In genomic region chr11:116636341-116636968, GRCh38 we compare ENCODE assay signal across 16 cellular contexts.
DNase-seq lines count a peak whose midpoint lies in the region; ATAC-seq and TF ChIP-seq lines count a peak whose summit lies in the region.
"Had no signal": no experiment of that assay in that cellular context is flagged by ENCODE, and none has a peak within 500 bp of the region (broad histone marks: within the 10 kb centered on the region; RNA-seq: fewer than 3 reads in every experiment).

No MANE protein-coding gene starts in this region.

- H3K9me3 Mint-ChIP-seq in endodermal cell = no peaks in the 10 kb centered on the region

- CTCF ChIA-PET in OCI-LY7 (lab: Charles Lee; ENCODE audit: unreplicated experiment) = no interaction called here

- no peak overlapping the region for H3K27ac ChIP-seq in endodermal cell (ENCODE audit: low read depth, low read length)
- H3K27ac ChIP-seq in OCI-LY7 (ENCODE audit: low read depth, low read length, poor library complexity, severe bottlenecking) = no peak overlapping the region
- H3K27ac ChIP-seq: BLaER1 treated with 17β-estradiol and CSF1 and Interleukin-3, amounts not matched to agents 10 nM and 100 nM; GM23248 had no signal

- BruUV-seq in OCI-LY7 (replicated peaks; lab: Mats Ljungman, UMichigan) = no TSS peak

- 85 to 90% methylated on average over 14 to 16 of the region's 16 CpGs for WGBS in endodermal cell (ENCODE audit: insufficient coverage in 1 of 2, insufficient read length in 1 of 2), 2 experiments

- no peaks in the 10 kb centered on the region for H3K9me3 ChIP-seq in endodermal cell (ENCODE audit: control insufficient read depth, low read length)
- no peaks in the 10 kb centered on the region for H3K9me3 ChIP-seq in OCI-LY7 (ENCODE audit: low read length)
- H3K9me3 ChIP-seq: BLaER1 treated with 17β-estradiol and CSF1 and Interleukin-3, amounts not matched to agents 10 nM and 100 nM had no signal

- intact Hi-C loops in OCI-LY7 (cut with micrococcal nuclease; ENCODE audit: unreplicated experiment) = no loop called here
- intact Hi-C loops in cardiac septum (cut with DNase I) = no loop called here

- TF ChIP-seq CTCF in endodermal cell (conservative IDR thresholded peaks at IDR 0.05) (no peak), OCI-LY7 (conservative IDR thresholded peaks at IDR 0.05; ENCODE audit: low read length) (no peak)

- no peak for ATAC-seq in HG03045 (IDR thresholded peaks at IDR 0.05; ENCODE audit: unreplicated experiment)
- ATAC-seq: GM12878 had no signal

- DNase-seq in Ammon's horn (ENCODE audit: low spot score) (peak; percentile 16), NCI-H146 treated with DMSO at 0.1 percent for 48 hours (lab: John Stamatoyannopoulos, UW; ENCODE audit: unreplicated experiment) (peak; percentile 77), endodermal cell (peak; percentile 53), ureter (ENCODE audit: low spot score) (peak; percentile 24), OCI-LY7 (ENCODE audit: low spot score) (no peak), cardiac septum (ENCODE audit: low spot score) (no peak)
- DNase-seq: 8988T; AML-193; Calu3; CD4-positive, CD25-positive, alpha-beta regulatory T cell; DMS79; GM23248; H7 had no signal

- H3K4me1 ChIP-seq in endodermal cell (ENCODE audit: control insufficient read depth, insufficient read depth, low read length) (no peaks in the 10 kb centered on the region), OCI-LY7 (ENCODE audit: insufficient read depth, low read length, poor library complexity, severe bottlenecking) (no peaks in the 10 kb centered on the region)
- H3K4me1 ChIP-seq: BLaER1 treated with 17β-estradiol and CSF1 and Interleukin-3, amounts not matched to agents 10 nM and 100 nM had no signal

- H3K36me3 ChIP-seq in endodermal cell (ENCODE audit: control insufficient read depth, insufficient read depth, low read length) = no peaks in the 10 kb centered on the region
- H3K36me3 ChIP-seq in OCI-LY7 (ENCODE audit: insufficient read depth, low read length) = no peaks in the 10 kb centered on the region
- H3K36me3 ChIP-seq: BLaER1 treated with 17β-estradiol and CSF1 and Interleukin-3, amounts not matched to agents 10 nM and 100 nM had no signal

- no peaks in the 10 kb centered on the region for H3K9me2 ChIP-seq in OCI-LY7 (ENCODE audit: insufficient read depth, low read length)

- no peaks in the 10 kb centered on the region for H3K36me3 Mint-ChIP-seq in endodermal cell (ENCODE audit: low read depth)
- H3K36me3 Mint-ChIP-seq: CD4-positive, CD25-positive, alpha-beta regulatory T cell had no signal

- H4K20me1 ChIP-seq in OCI-LY7 (ENCODE audit: insufficient read depth, low read length) = no peaks in the 10 kb centered on the region
- H4K20me1 ChIP-seq: BLaER1 treated with 17β-estradiol and CSF1 and Interleukin-3, amounts not matched to agents 10 nM and 100 nM had no signal

- H3K4me3 ChIP-seq in endodermal cell (ENCODE audit: low read length) (no peak overlapping the region), OCI-LY7 (ENCODE audit: low read depth, low read length, poor library complexity, severe bottlenecking) (no peak overlapping the region)
- H3K4me3 ChIP-seq: BLaER1 treated with 17β-estradiol and CSF1 and Interleukin-3, amounts not matched to agents 10 nM and 100 nM; GM12878; GM23248 had no signal

- H3K27ac Mint-ChIP-seq in endodermal cell = no peak overlapping the region

- H3K4me3 Mint-ChIP-seq in endodermal cell = no peak overlapping the region
- H3K4me3 Mint-ChIP-seq: CD4-positive, CD25-positive, alpha-beta regulatory T cell had no signal

- H3K79me2 ChIP-seq in OCI-LY7 (ENCODE audit: insufficient read depth, low read depth, low read length) = no peaks in the 10 kb centered on the region

- POLR2A ChIA-PET in OCI-LY7 (lab: Charles Lee) = interaction anchor here (0.6 kb wide), 1 partner anchor 27 kb away, joined by 3 read pairs; no protein-coding TSS in a partner anchor

- H3K9ac ChIP-seq in endodermal cell (ENCODE audit: extremely low read depth, low read length, poor library complexity, severe bottlenecking) = no peak overlapping the region
- H3K9ac ChIP-seq: BLaER1 treated with 17β-estradiol and CSF1 and Interleukin-3, amounts not matched to agents 10 nM and 100 nM; GM23248 had no signal

- no peaks in the 10 kb centered on the region for H3K27me3 Mint-ChIP-seq in endodermal cell (ENCODE audit: insufficient read depth)
- H3K27me3 Mint-ChIP-seq: CD4-positive, CD25-positive, alpha-beta regulatory T cell had no signal

- no peak overlapping the region for H3K4me2 ChIP-seq in OCI-LY7 (ENCODE audit: low read length)
- H3K4me2 ChIP-seq: BLaER1 treated with 17β-estradiol and CSF1 and Interleukin-3, amounts not matched to agents 10 nM and 100 nM had no signal

- no peaks in the 10 kb centered on the region for H3K27me3 ChIP-seq in endodermal cell (ENCODE audit: control insufficient read depth, insufficient read depth, low read length, poor library complexity, severe bottlenecking)
- H3K27me3 ChIP-seq: BLaER1 treated with 17β-estradiol and CSF1 and Interleukin-3, amounts not matched to agents 10 nM and 100 nM had no signal

- no peaks in the 10 kb centered on the region for H3K4me1 Mint-ChIP-seq in endodermal cell
- H3K4me1 Mint-ChIP-seq: CD4-positive, CD25-positive, alpha-beta regulatory T cell had no signal

- no peak overlapping the region for H2AFZ ChIP-seq in OCI-LY7 (ENCODE audit: low read length)
- H2AFZ ChIP-seq: GM23248 had no signal

Comparison
In these comparisons a context has a peak if more than half of its experiments do, and no peak if none do; other contexts are left out.
1. DNase-seq: peak in Ammon's horn (single experiment), NCI-H146 treated with DMSO at 0.1 percent for 48 hours (single experiment), endodermal cell (single experiment) and ureter (single experiment); none in OCI-LY7 (single experiment) and cardiac septum (single experiment).